In the genomic region with DNA sequence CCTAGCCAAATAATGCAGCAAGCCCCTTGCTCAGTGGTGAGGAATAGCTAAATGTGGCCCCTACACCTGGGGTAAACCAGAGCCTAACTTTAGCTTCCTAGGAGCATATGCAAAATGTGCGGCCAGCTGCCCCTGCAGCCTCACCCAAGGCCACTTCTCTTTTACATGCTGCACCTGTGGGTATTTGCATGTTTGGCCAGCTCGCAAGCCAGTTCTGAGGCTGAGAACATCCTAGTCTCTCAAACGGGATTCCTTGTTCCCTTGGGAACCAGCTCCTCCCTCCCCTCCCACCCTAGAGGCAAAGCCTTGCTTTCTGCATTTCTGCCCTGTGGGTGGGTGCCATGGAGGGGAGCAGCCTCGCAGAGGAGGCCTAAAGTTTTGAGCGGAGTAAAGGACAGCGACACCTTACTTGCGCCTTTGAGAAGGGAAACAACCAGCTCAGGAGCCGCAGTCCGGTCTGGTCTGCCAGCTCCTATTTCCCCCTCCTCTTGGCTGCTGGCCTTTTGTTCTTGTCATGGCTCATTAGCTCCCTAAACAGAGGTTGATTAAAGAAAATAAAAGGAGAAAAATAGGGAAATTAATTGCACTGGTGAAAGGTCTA, we compare ENCODE assay signal across 11 cellular contexts.
DNase-seq lines count a peak whose midpoint lies in the region; ATAC-seq and TF ChIP-seq lines count a peak whose summit lies in the region.
"Had no signal": no experiment of that assay in that cellular context is flagged by ENCODE, and none has a peak within 500 bp of the region (broad histone marks: within the 10 kb centered on the region; RNA-seq: fewer than 3 reads in every experiment).

No MANE protein-coding gene starts in this region.

- TF ChIP-seq CTCF in endothelial cell (IDR thresholded peaks at IDR 0.05; ENCODE audit: unreplicated experiment): no peak

- H3K4me3 Mint-ChIP-seq in endothelial cell (ENCODE audit: unreplicated experiment): no peak overlapping the region
- H3K4me3 Mint-ChIP-seq: activated naive CD8-positive, alpha-beta T cell had no signal

- intact Hi-C loops in cardiac septum (cut with DNase I): no loop called here

- no peaks in the 10 kb centered on the region for H3K36me3 Mint-ChIP-seq in endothelial cell (ENCODE audit: low read depth, unreplicated experiment)
- H3K36me3 Mint-ChIP-seq: activated naive CD8-positive, alpha-beta T cell had no signal

- peaks cover 7% of the 10 kb centered on the region for H3K4me1 Mint-ChIP-seq in endothelial cell (ENCODE audit: unreplicated experiment)

- DNase-seq in iPS DF 19.7 (ENCODE audit: low read depth, low spot score): peak; percentile 72
- DNase-seq in substantia nigra (lab: John Stamatoyannopoulos, UW): no peak
- DNase-seq in endothelial cell (ENCODE audit: low spot score): no peak
- no peak for DNase-seq in cardiac septum (ENCODE audit: low spot score)
- no peak for DNase-seq in globus pallidus (ENCODE audit: low spot score)
- DNase-seq: heart left ventricle, PC-9 had no signal

- ATAC-seq in GM18511 (IDR thresholded peaks at IDR 0.05; ENCODE audit: unreplicated experiment): peak; percentile 80
- peak; percentile 81 for ATAC-seq in GM21723 (IDR thresholded peaks at IDR 0.05; ENCODE audit: unreplicated experiment)
- ATAC-seq in HG03558 (IDR thresholded peaks at IDR 0.05; ENCODE audit: extremely low read depth, unreplicated experiment): peak; percentile 76
- ATAC-seq: heart left ventricle had no signal

- peaks cover 3% of the 10 kb centered on the region for H3K27me3 Mint-ChIP-seq in endothelial cell (ENCODE audit: unreplicated experiment)
- H3K27me3 Mint-ChIP-seq: activated naive CD8-positive, alpha-beta T cell had no signal

- no peaks in the 10 kb centered on the region for H3K9me3 Mint-ChIP-seq in endothelial cell (ENCODE audit: unreplicated experiment)

- no peak overlapping the region for H3K27ac ChIP-seq in substantia nigra (ENCODE audit: low read depth, low read length, poor library complexity, severe bottlenecking)
- H3K27ac ChIP-seq: heart left ventricle, PC-9 had no signal

- no peak overlapping the region for H3K27ac Mint-ChIP-seq in endothelial cell (ENCODE audit: unreplicated experiment)
- H3K27ac Mint-ChIP-seq: activated naive CD8-positive, alpha-beta T cell had no signal
